25 cellular contexts compared by ENCODE assay signal in the genomic region with DNA sequence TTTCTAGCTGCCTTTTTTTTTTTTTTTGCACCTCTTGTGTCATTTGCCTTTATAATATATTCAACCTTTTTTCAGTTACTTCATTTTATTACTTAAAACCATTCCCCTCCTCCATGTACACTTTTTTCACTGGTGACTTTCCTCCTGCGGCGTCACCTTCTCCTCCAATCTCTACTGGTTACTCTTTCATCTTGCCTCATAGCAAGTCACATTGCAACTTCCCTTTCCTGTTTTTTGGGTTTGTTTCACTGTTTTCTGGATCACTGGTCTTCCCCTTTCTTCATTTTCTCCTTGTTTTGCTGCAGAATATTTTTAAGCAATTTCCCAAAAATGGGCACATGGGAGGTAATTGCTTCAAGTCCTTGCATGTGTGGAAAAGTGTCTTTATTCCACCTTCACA. TPM values are rescaled to one million over a fixed set of nuclear protein-coding genes. Genes with fewer than 3 reads are reported as not detected.
A peak's percentile ranks its signal among the peaks of the same experiment; 100 is the strongest.
DNase-seq lines count a peak whose midpoint lies in the region; ATAC-seq and TF ChIP-seq lines count a peak whose summit lies in the region.
"Had no signal": no experiment of that assay in that cellular context is flagged by ENCODE, and none has a peak within 500 bp of the region (broad histone marks: within the 10 kb centered on the region; RNA-seq: fewer than 3 reads in every experiment).

No MANE protein-coding gene starts in this region.

- intact Hi-C loops in Right ventricle myocardium superior (cut with DNase I) (no loop called here), left ventricle myocardium inferior (cut with micrococcal nuclease) (loop anchor here (10.0 kb wide), 1 partner anchor 60 kb away; no protein-coding TSS in a partner anchor), lower lobe of right lung (cut with DNase I) (no loop called here)

- peaks cover 20% of the 10 kb centered on the region for H3K27me3 ChIP-seq in left ventricle myocardium inferior (ENCODE audit: low read depth)
- no peaks in the 10 kb centered on the region for H3K27me3 ChIP-seq in lower lobe of right lung (ENCODE audit: low read depth)
- H3K27me3 ChIP-seq in upper lobe of left lung = no peaks in the 10 kb centered on the region
- H3K27me3 ChIP-seq: right lobe of liver, tibial artery had no signal

- peaks cover 0 to 4% of the 10 kb centered on the region in 2 donors for H3K9me3 Mint-ChIP-seq in activated T-cell treated with anti-CD3 and anti-CD28 coated beads, Interleukin-2, amount 50 U/mL, for 72 hours

- no peak for TF ChIP-seq EP300 in upper lobe of left lung (IDR thresholded peaks at IDR 0.05)

- DNase-seq in Right ventricle myocardium superior = no peak
- no peak for DNase-seq in left ventricle myocardium inferior
- peak; percentile 67 for DNase-seq in NOMO-1 treated with DMSO at 0.1 percent for 48 hours (lab: John Stamatoyannopoulos, UW; ENCODE audit: unreplicated experiment)
- DNase-seq in lower lobe of right lung = no peak
- no peak for DNase-seq in upper lobe of left lung
- DNase-seq in activated T-cell treated with anti-CD3 and anti-CD28 coated beads, Interleukin-2, amount 50 U/mL, for 72 hours = no peak
- DNase-seq: ACHN; erythroblast; IMR-90; left colon; mesendoderm; NCI-H1105; NCI-H187; NCI-H82; PC-3; right lobe of liver; stimulated activated CD4-positive, alpha-beta T cell treated with anti-CD3 and anti-CD28 coated beads, Interleukin-12 subunit alpha, Interleukin-12 subunit beta, amount 100 ng/mL, for 4 hours; stimulated activated CD4-positive, alpha-beta T cell treated with anti-CD3 and anti-CD28 coated beads, Interleukin-4, amount 100 ng/mL, for 4 hours; tibial artery had no signal

- TF ChIP-seq CTCF in left ventricle myocardium inferior (IDR thresholded peaks at IDR 0.05; ENCODE audit: borderline replicate concordance) (no peak), lower lobe of right lung (IDR thresholded peaks at IDR 0.05) (no peak), upper lobe of left lung (IDR thresholded peaks at IDR 0.05) (no peak)

- peaks cover 10% of the 10 kb centered on the region for H3K9me3 ChIP-seq in left ventricle myocardium inferior (replicated peaks)
- H3K9me3 ChIP-seq in lower lobe of right lung = no peaks in the 10 kb centered on the region
- H3K9me3 ChIP-seq in upper lobe of left lung = no peaks in the 10 kb centered on the region
- H3K9me3 ChIP-seq: right lobe of liver had no signal

- H3K36me3 ChIP-seq in left ventricle myocardium inferior (no peaks in the 10 kb centered on the region), lower lobe of right lung (no peaks in the 10 kb centered on the region), upper lobe of left lung (no peaks in the 10 kb centered on the region)
- H3K36me3 ChIP-seq: right lobe of liver, tibial artery had no signal

- peaks cover 19% of the 10 kb centered on the region for H3K4me1 Mint-ChIP-seq in activated T-cell treated with anti-CD3 and anti-CD28 coated beads, Interleukin-2, amount 50 U/mL, for 72 hours (ENCODE audit: low read depth)

- no peak for TF ChIP-seq POLR2A in upper lobe of left lung (IDR thresholded peaks at IDR 0.05)

- no peak overlapping the region for H3K27ac Mint-ChIP-seq in activated T-cell treated with anti-CD3 and anti-CD28 coated beads, Interleukin-2, amount 50 U/mL, for 72 hours
- H3K27ac Mint-ChIP-seq: progenitor cell of endocrine pancreas had no signal

- H3K27me3 Mint-ChIP-seq in activated T-cell treated with anti-CD3 and anti-CD28 coated beads, Interleukin-2, amount 50 U/mL, for 72 hours (ENCODE audit: low read depth) = no peaks in the 10 kb centered on the region
- H3K27me3 Mint-ChIP-seq: central memory CD8-positive, alpha-beta T cell had no signal

- H3K27ac ChIP-seq in left ventricle myocardium inferior (replicated peaks) (no peak overlapping the region), lower lobe of right lung (no peak overlapping the region), upper lobe of left lung (peak overlapping the region; percentile 24 to 65 (median 34))
- H3K27ac ChIP-seq: right lobe of liver, tibial artery had no signal

- no peak overlapping the region for H3K4me3 Mint-ChIP-seq in activated T-cell treated with anti-CD3 and anti-CD28 coated beads, Interleukin-2, amount 50 U/mL, for 72 hours
- H3K4me3 Mint-ChIP-seq: central memory CD8-positive, alpha-beta T cell had no signal

- H3K4me3 ChIP-seq in left ventricle myocardium inferior (no peak overlapping the region), lower lobe of right lung (no peak overlapping the region), upper lobe of left lung (no peak overlapping the region)
- H3K4me3 ChIP-seq: right lobe of liver, tibial artery had no signal

- ATAC-seq in Right ventricle myocardium superior (ENCODE audit: poor library complexity) (peak; percentile 56), lower lobe of right lung (peak; percentile 60 to 72), upper lobe of left lung (ENCODE audit: low FRiP score in 2 of 2) (peak in 1 of 2 donors; percentile 78), GM18867 (IDR thresholded peaks at IDR 0.05; ENCODE audit: unreplicated experiment) (no peak), GM21360 (IDR thresholded peaks at IDR 0.05; ENCODE audit: unreplicated experiment) (no peak)
- no peak for ATAC-seq in activated T-cell treated with anti-CD3 and anti-CD28 coated beads, Interleukin-2, amount 50 U/mL, for 72 hours (replicated peaks in 1 of 2)
- ATAC-seq: HCT116, left colon, PC-3, SK-N-SH treated with all-trans-retinoic acid at 6 μM for 48 hours had no signal

- WGBS in upper lobe of left lung, 2 donors = 73 to 77% methylated on average over 2 of the region's 2 CpGs

- peaks cover 0 to 3% of the 10 kb centered on the region in 2 donors for H3K36me3 Mint-ChIP-seq in activated T-cell treated with anti-CD3 and anti-CD28 coated beads, Interleukin-2, amount 50 U/mL, for 72 hours (ENCODE audit: insufficient read depth in 2 of 2)

- H3K4me1 ChIP-seq in left ventricle myocardium inferior (no peaks in the 10 kb centered on the region), lower lobe of right lung (no peaks in the 10 kb centered on the region), upper lobe of left lung (no peaks in the 10 kb centered on the region)
- H3K4me1 ChIP-seq: right lobe of liver, tibial artery had no signal

RNA-seq across cellular contexts. Expression of gene GPR155, which starts 37.7 kb away (rescaled TPM):
- total RNA-seq in Right ventricle myocardium superior = 14.7 TPM
- 16.3 TPM for total RNA-seq in left ventricle myocardium inferior
- total RNA-seq in lower lobe of right lung = 6.2 TPM
- total RNA-seq in upper lobe of left lung = 1 to 10 TPM; 2.2 to 7.5 (median 3.6) TPM
- 10 to 100 TPM; 12.6 to 13.5 TPM for total RNA-seq in activated T-cell treated with anti-CD3 and anti-CD28 coated beads, Interleukin-2, amount 50 U/mL, for 72 hours

Comparison
In these comparisons a context has a peak if more than half of its experiments do, and no peak if none do; other contexts are left out.
1. ATAC-seq: peak in Right ventricle myocardium superior (single experiment) and lower lobe of right lung (2 of 2); none in GM18867 (single experiment), GM21360 (single experiment) and activated T-cell treated with anti-CD3 and anti-CD28 coated beads, Interleukin-2, amount 50 U/mL, for 72 hours (0 of 2).
2. H3K27ac ChIP-seq: peak in upper lobe of left lung (4 of 4); none in left ventricle myocardium inferior (single experiment) and lower lobe of right lung (single experiment).